8 cellular contexts compared by ENCODE assay signal in the genomic region with DNA sequence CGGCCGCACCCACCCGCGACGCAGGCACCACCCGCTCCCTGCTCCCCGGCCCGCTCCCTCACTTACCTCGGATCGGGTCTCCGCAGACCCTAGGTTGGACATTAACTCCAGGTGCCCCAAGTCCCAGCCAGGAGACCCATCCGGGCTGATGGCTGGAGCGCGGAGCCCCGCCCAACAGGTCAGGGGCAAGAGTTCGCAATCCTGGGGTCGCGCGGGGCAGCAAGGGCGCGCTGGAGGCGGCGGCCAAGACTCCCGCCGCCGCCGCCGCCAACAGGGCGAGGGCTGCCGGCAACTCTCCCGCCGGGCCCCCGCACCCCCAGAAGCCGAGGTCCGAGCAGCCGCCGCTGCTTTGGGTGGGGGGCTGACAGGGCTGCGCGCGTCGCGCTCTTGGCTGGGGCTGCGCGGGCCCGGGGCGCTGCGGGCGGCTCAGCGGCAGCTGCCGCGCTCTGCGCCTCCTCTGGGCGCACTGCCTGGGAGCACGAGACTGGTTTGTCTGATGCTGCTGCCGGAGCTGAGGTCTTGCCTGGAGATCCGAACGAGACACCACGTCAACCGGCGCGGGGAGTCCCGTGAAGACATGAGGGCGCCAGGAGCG. TPM values are rescaled to one million over a fixed set of nuclear protein-coding genes. Genes with fewer than 3 reads are reported as not detected.
DNase-seq lines count a peak whose midpoint lies in the region; ATAC-seq and TF ChIP-seq lines count a peak whose summit lies in the region.

No MANE protein-coding gene starts in this region.

- intact Hi-C loops in right cardiac atrium (cut with DNase I) = loop anchor here in 3 of 4 donors (2.0 to 5.0 kb wide), 3 partner anchors 353 to 427 kb away; no protein-coding TSS in a partner anchor
- intact Hi-C loops in gastrocnemius medialis (cut with DNase I; ENCODE audit: low total_unique reads) = loop anchor here (1.0 to 10.0 kb wide), 6 partner anchors 117 to 698 kb away; no protein-coding TSS in a partner anchor

- no peaks in the 10 kb centered on the region for H3K9me3 ChIP-seq in right cardiac atrium (ENCODE audit: control insufficient read depth, low read length)
- H3K9me3 ChIP-seq in gastrocnemius medialis = no peaks in the 10 kb centered on the region

- H3K27ac ChIP-seq in right cardiac atrium (ENCODE audit: low read length) = no peak overlapping the region
- H3K27ac ChIP-seq in gastrocnemius medialis = peak overlapping the region; percentile 66 to 95 (median 86)

- no peaks in the 10 kb centered on the region for H3K36me3 ChIP-seq in gastrocnemius medialis

- TF ChIP-seq POLR2A in gastrocnemius medialis (IDR thresholded peaks at IDR 0.05) = peak; percentile 75 to 82

- ATAC-seq in right cardiac atrium = peak; percentile 61 to 62
- ATAC-seq in gastrocnemius medialis = peak; percentile 43 to 59
- ATAC-seq in omental fat pad (ENCODE audit: low FRiP score) = no peak
- no peak for ATAC-seq in HG02623 (IDR thresholded peaks at IDR 0.05; ENCODE audit: unreplicated experiment)

- H3K4me1 ChIP-seq in right cardiac atrium (ENCODE audit: control insufficient read depth, insufficient read depth, low read length) = peaks cover 2% of the 10 kb centered on the region
- peaks cover 22 to 45% of the 10 kb centered on the region in 2 donors for H3K4me1 ChIP-seq in gastrocnemius medialis

- in situ Hi-C loops in gastrocnemius medialis (cut with MboI; ENCODE audit: low sequenced_read_pairs in 4 of 4) = loop anchor here (5.0 to 10.0 kb wide), 3 partner anchors 353 to 358 kb away; no protein-coding TSS in a partner anchor

- DNase-seq in AG20443 (ENCODE audit: low spot score) = peak; percentile 73
- peak; percentile 55 for DNase-seq in HPDE6-E6E7 (ENCODE audit: extremely low spot score)
- peak; percentile 59 to 82 (median 81) for DNase-seq in right cardiac atrium
- DNase-seq in gastrocnemius medialis = peak; percentile 46 to 73
- DNase-seq in omental fat pad (ENCODE audit: low spot score) = no peak
- no peak for DNase-seq in GOT3 (lab: John Stamatoyannopoulos, UW)

- H3K4me3 ChIP-seq in WI38 (ENCODE audit: low read depth, low read length) (peak overlapping the region; percentile 61), right cardiac atrium (ENCODE audit: low read length) (peak overlapping the region; percentile 56), gastrocnemius medialis (peak overlapping the region; percentile 64 to 73 (median 70))

- no peaks in the 10 kb centered on the region for H3K27me3 ChIP-seq in right cardiac atrium (ENCODE audit: control insufficient read depth, insufficient read depth)
- peaks cover 0 to 63% (median 7%) of the 10 kb centered on the region in 3 donors for H3K27me3 ChIP-seq in gastrocnemius medialis

- 2% methylated on average over 64 of the region's 64 CpGs for WGBS in right cardiac atrium

- TF ChIP-seq CTCF in WI38 (IDR thresholded peaks at IDR 0.05; ENCODE audit: low read depth, low read length) (no peak), gastrocnemius medialis (IDR thresholded peaks at IDR 0.05 in 4 of 5, conservative IDR thresholded peaks at IDR 0.05 in 1 of 5) (peak in 2 of 5 experiments; percentile 11 to 16), omental fat pad (IDR thresholded peaks at IDR 0.05) (no peak)

RNA-seq across cellular contexts. Expression of a gene that starts 0.3 kb away (rescaled TPM):
- total RNA-seq in right cardiac atrium (under 1 TPM; 0.26 to 0.74 (median 0.54) TPM), gastrocnemius medialis (1 to 10 TPM; 1.5 to 6.0 (median 2.1) TPM), omental fat pad (under 1 TPM in 1 of 4 donors, not detected in 3; 0.13 TPM)
- 0.14 TPM for polyA plus RNA-seq in right cardiac atrium

Comparison
In these comparisons a context has a peak if more than half of its experiments do, and no peak if none do; other contexts are left out.
1. DNase-seq: peak in AG20443 (single experiment), HPDE6-E6E7 (single experiment), right cardiac atrium (3 of 3) and gastrocnemius medialis (2 of 2); none in omental fat pad (single experiment) and GOT3 (single experiment).
2. ATAC-seq: peak in right cardiac atrium (2 of 2) and gastrocnemius medialis (2 of 2); none in omental fat pad (single experiment) and HG02623 (single experiment).
3. Peak in every context shown above with its lines, with median percentiles within 50 percentile points of each other: H3K4me3 ChIP-seq.